8 cellular contexts compared by ENCODE assay signal in genomic region chr20:23050847-23051627, GRCh38. TPM values are rescaled to one million over a fixed set of nuclear protein-coding genes. Genes with fewer than 3 reads are reported as not detected.
DNase-seq lines count a peak whose midpoint lies in the region; ATAC-seq and TF ChIP-seq lines count a peak whose summit lies in the region.

No MANE protein-coding gene starts in this region.

- H3K4me3 ChIP-seq in GM12865 (ENCODE audit: low read depth, low read length) (no peak overlapping the region), brain microvascular endothelial cell (ENCODE audit: low read depth, low read length) (peak overlapping the region; percentile 65), iPS-20b (ENCODE audit: low read length) (peak overlapping the region; percentile 76)

- no peaks in the 10 kb centered on the region for H3K9me3 ChIP-seq in iPS-20b (ENCODE audit: insufficient read depth, low read depth, low read length)

- H3K27me3 ChIP-seq in brain microvascular endothelial cell (replicated peaks): no peaks in the 10 kb centered on the region
- peaks cover 80% of the 10 kb centered on the region for H3K27me3 ChIP-seq in iPS-20b (ENCODE audit: insufficient read depth, low read length)

- H3K9ac ChIP-seq in iPS-20b (ENCODE audit: low read depth, low read length): peak overlapping the region; percentile 74; the same call in 1 of the 2 replicates

- ATAC-seq in sciatic nerve: peak; percentile 69
- ATAC-seq in GM21723 (IDR thresholded peaks at IDR 0.05; ENCODE audit: unreplicated experiment): no peak
- ATAC-seq in GM19035 (IDR thresholded peaks at IDR 0.05; ENCODE audit: unreplicated experiment): no peak

- TF ChIP-seq CTCF in GM12865 (IDR thresholded peaks at IDR 0.05; ENCODE audit: insufficient read depth, low read depth, low read length, missing control alignments) (peak; percentile 57), brain microvascular endothelial cell (IDR thresholded peaks at IDR 0.05; ENCODE audit: low read depth, low read length, missing control alignments) (peak; percentile 92)

- DNase-seq in GM12865 (ENCODE audit: low read depth): peak; percentile 44
- DNase-seq in NCI-H460 (ENCODE audit: extremely low read depth, low read depth): peak; percentile 76
- peak; percentile 89 for DNase-seq in brain microvascular endothelial cell
- DNase-seq in sciatic nerve (ENCODE audit: low spot score): peak; percentile 85
- DNase-seq in activated effector memory CD4-positive, alpha-beta T cell treated with Interleukin-2 at 50 U/mL for 16 hours: no peak

- H3K36me3 ChIP-seq in brain microvascular endothelial cell (replicated peaks) (no peaks in the 10 kb centered on the region), iPS-20b (ENCODE audit: insufficient read depth, low read depth, low read length) (no peaks in the 10 kb centered on the region)

- in situ Hi-C loops in brain microvascular endothelial cell (cut with HindIII; ENCODE audit: low pct_ligation_motif_present, low sequenced_read_pairs): no loop called here

- peaks cover 4% of the 10 kb centered on the region; the same call in 1 of the 2 replicates for H3K4me1 ChIP-seq in iPS-20b (ENCODE audit: insufficient read depth, low read length)

- intact Hi-C loops in sciatic nerve (cut with DNase I): no loop called here

- H3K27ac ChIP-seq in brain microvascular endothelial cell (peak overlapping the region; percentile 57), iPS-20b (ENCODE audit: low read length) (no peak overlapping the region)

RNA-seq across cellular contexts. Expression of gene THBD, which starts 1.6 kb away (rescaled TPM):
- 13.6 and 15.8 TPM in 2 replicates for total RNA-seq in NCI-H460 (2014; rRNA removed; shearing (Covaris generic))
- polyA plus RNA-seq in NCI-H460 (2014; cell fraction: nucleus; rRNA removed): 2.6 and 3.4 TPM in 2 replicates
- total RNA-seq in sciatic nerve: 25.3 TPM

RNA-seq across cellular contexts. Expression of gene SSTR4, which starts 15.9 kb away (rescaled TPM):
- not detected in 2 replicates for total RNA-seq in NCI-H460 (2014; rRNA removed; shearing (Covaris generic))
- not detected in 2 replicates for polyA plus RNA-seq in NCI-H460 (2014; cell fraction: nucleus; rRNA removed)
- total RNA-seq in sciatic nerve: not detected

RNA-seq across cellular contexts. Expression of gene CD93, which starts 35.1 kb away (rescaled TPM):
- total RNA-seq in NCI-H460 (2014; rRNA removed; shearing (Covaris generic)): not detected in 2 replicates
- polyA plus RNA-seq in NCI-H460 (2014; cell fraction: nucleus; rRNA removed): not detected in 2 replicates
- total RNA-seq in sciatic nerve: 81.0 TPM

Comparison
In these comparisons a context has a peak if more than half of its experiments do, and no peak if none do; other contexts are left out.
1. RNA of gene CD93, which starts 35.1 kb away (total RNA-seq): 81.0 TPM in sciatic nerve (single experiment); not detected in NCI-H460; every median in the first group is over 10 times any median in the second.